8 cellular contexts compared by ENCODE assay signal in the genomic region with DNA sequence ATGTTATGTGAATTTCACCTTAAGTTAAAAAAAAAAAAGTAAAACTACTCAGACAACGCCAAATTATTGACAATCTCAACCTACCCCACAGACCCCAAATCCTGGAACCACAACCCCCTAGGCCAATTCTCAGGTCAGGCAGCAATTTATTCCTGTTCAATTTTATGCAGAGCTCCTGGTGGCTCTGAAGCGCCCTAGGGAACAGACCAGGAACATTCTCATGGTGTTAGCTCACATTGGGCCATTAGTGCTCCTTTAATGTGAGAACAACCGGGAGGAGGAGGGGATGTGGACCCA. TPM values are rescaled to one million over a fixed set of nuclear protein-coding genes. Genes with fewer than 3 reads are reported as not detected.
DNase-seq lines count a peak whose midpoint lies in the region; ATAC-seq and TF ChIP-seq lines count a peak whose summit lies in the region.

No MANE protein-coding gene starts in this region.

- no peak for TF ChIP-seq POLR2A in gastrocnemius medialis (IDR thresholded peaks at IDR 0.05)

- H3K9me3 ChIP-seq in gastrocnemius medialis: no peaks in the 10 kb centered on the region

- H3K4me3 ChIP-seq in GM12864 (ENCODE audit: low read depth, low read length) (peak overlapping the region; percentile 91), foreskin fibroblast (ENCODE audit: low read depth in 1 of 2, low read length in 2 of 2) (peak overlapping the region; percentile 68), gastrocnemius medialis (peak overlapping the region; percentile 72 to 91 (median 88))

- H3K36me3 ChIP-seq in gastrocnemius medialis: no peaks in the 10 kb centered on the region

- peaks cover 32 to 34% of the 10 kb centered on the region in 2 donors for H3K4me1 ChIP-seq in gastrocnemius medialis

- TF ChIP-seq CTCF in GM12864 (IDR thresholded peaks at IDR 0.05; ENCODE audit: low read depth, low read length, missing control alignments) (no peak), foreskin fibroblast (IDR thresholded peaks at IDR 0.05; ENCODE audit: low read depth, low read length) (no peak), gastrocnemius medialis (IDR thresholded peaks at IDR 0.05 in 4 of 5, conservative IDR thresholded peaks at IDR 0.05 in 1 of 5) (no peak)

- in situ Hi-C loops in gastrocnemius medialis (cut with MboI; ENCODE audit: low sequenced_read_pairs in 4 of 4): no loop called here

- intact Hi-C loops in gastrocnemius medialis (cut with DNase I; ENCODE audit: low total_unique reads): loop anchor here (2.0 to 5.0 kb wide), 2 partner anchors 51 to 107 kb away; no protein-coding TSS in a partner anchor

- H3K27ac ChIP-seq in gastrocnemius medialis: peak overlapping the region; percentile 71 to 94 (median 90)

- DNase-seq in GM12864 (ENCODE audit: low read depth) (no peak), SW480 (ENCODE audit: low spot score) (peak; percentile 73), foreskin fibroblast (no peak), gastrocnemius medialis (no peak), UCSD-AML1 (lab: John Stamatoyannopoulos, UW; ENCODE audit: unreplicated experiment) (no peak), foreskin melanocyte (no peak)

- no peak for ATAC-seq in gastrocnemius medialis
- ATAC-seq in GM21825 (IDR thresholded peaks at IDR 0.05; ENCODE audit: unreplicated experiment): no peak
- ATAC-seq in esophagus mucosa: no peak

- H3K27me3 ChIP-seq in gastrocnemius medialis: no peaks in the 10 kb centered on the region

RNA-seq across cellular contexts. Expression of a gene that starts 0.4 kb away (rescaled TPM):
- total RNA-seq in gastrocnemius medialis (10 to 100 TPM; 24.8 to 41.4 (median 34.1) TPM), esophagus mucosa (6.9 TPM)
